ENCODE assay signal across 24 cellular contexts in genomic region chr9:121949364-121949763, GRCh38.
DNase-seq lines count a peak whose midpoint lies in the region; ATAC-seq, FAIRE-seq and TF ChIP-seq lines count a peak whose summit lies in the region.
"Had no signal": no experiment of that assay in that cellular context is flagged by ENCODE, and none has a peak within 500 bp of the region (broad histone marks: within the 10 kb centered on the region; RNA-seq: fewer than 3 reads in every experiment).

No MANE protein-coding gene starts in this region.

- no peak overlapping the region for H3K4me3 Mint-ChIP-seq in activated T-cell treated with anti-CD3 and anti-CD28 coated beads, Interleukin-2, amount 50 U/mL, for 72 hours
- no peak overlapping the region for H3K4me3 Mint-ChIP-seq in activated T-cell treated with anti-CD3 and anti-CD28 coated beads, Interleukin-2, amount 50 U/mL, for 24 hours
- no peak overlapping the region for H3K4me3 Mint-ChIP-seq in activated CD4-positive, alpha-beta memory T cell treated with anti-CD3 and anti-CD28 coated beads for 36 hours
- H3K4me3 Mint-ChIP-seq: H9, HFFc6 had no signal

- H3K36me3 ChIP-seq in bronchial epithelial cell (ENCODE audit: control insufficient read depth, insufficient read depth, low read length) = peaks cover 2% of the 10 kb centered on the region
- H3K36me3 ChIP-seq: Peyer's patch had no signal

- CTCF ChIA-PET in activated CD4-positive, alpha-beta memory T cell treated with anti-CD3 and anti-CD28 coated beads for 36 hours (lab: Charles Lee) = no interaction called here

- TF ChIP-seq CTCF in bronchial epithelial cell (IDR thresholded peaks at IDR 0.05; ENCODE audit: insufficient read depth, low read length, severe bottlenecking) = no peak
- TF ChIP-seq CTCF in GM20000 (IDR thresholded peaks at IDR 0.05; ENCODE audit: extremely low read depth, missing control alignments) = no peak

- ATAC-seq in activated T-cell treated with anti-CD3 and anti-CD28 coated beads, Interleukin-2, amount 50 U/mL, for 72 hours (replicated peaks in 1 of 2) = peak; percentile 39 to 63
- ATAC-seq in HG03520 (IDR thresholded peaks at IDR 0.05; ENCODE audit: unreplicated experiment) = no peak
- ATAC-seq: GM12878 had no signal

- no peaks in the 10 kb centered on the region for H3K27me3 Mint-ChIP-seq in activated T-cell treated with anti-CD3 and anti-CD28 coated beads, Interleukin-2, amount 50 U/mL, for 72 hours (ENCODE audit: low read depth)
- no peaks in the 10 kb centered on the region for H3K27me3 Mint-ChIP-seq in activated T-cell treated with anti-CD3 and anti-CD28 coated beads, Interleukin-2, amount 50 U/mL, for 24 hours
- H3K27me3 Mint-ChIP-seq in activated CD4-positive, alpha-beta memory T cell treated with anti-CD3 and anti-CD28 coated beads for 36 hours = no peaks in the 10 kb centered on the region

- H3K27ac Mint-ChIP-seq in activated T-cell treated with anti-CD3 and anti-CD28 coated beads, Interleukin-2, amount 50 U/mL, for 72 hours = no peak overlapping the region
- no peak overlapping the region for H3K27ac Mint-ChIP-seq in activated T-cell treated with anti-CD3 and anti-CD28 coated beads, Interleukin-2, amount 50 U/mL, for 24 hours
- H3K27ac Mint-ChIP-seq in activated CD4-positive, alpha-beta memory T cell treated with anti-CD3 and anti-CD28 coated beads for 36 hours = no peak overlapping the region
- H3K27ac Mint-ChIP-seq: H9, HFFc6 had no signal

- intact Hi-C loops in activated CD4-positive, alpha-beta memory T cell treated with anti-CD3 and anti-CD28 coated beads for 36 hours (cut with micrococcal nuclease) = no loop called here

- POLR2A ChIA-PET in activated CD4-positive, alpha-beta memory T cell treated with anti-CD3 and anti-CD28 coated beads for 36 hours (lab: Charles Lee) = no interaction called here

- FAIRE-seq in bronchial epithelial cell (lab: Jason Lieb, UNC) = no peak
- FAIRE-seq: A204.1, D721Med, GM12878 had no signal

- no peaks in the 10 kb centered on the region for H3K4me1 Mint-ChIP-seq in activated T-cell treated with anti-CD3 and anti-CD28 coated beads, Interleukin-2, amount 50 U/mL, for 72 hours (ENCODE audit: low read depth)
- H3K4me1 Mint-ChIP-seq in activated T-cell treated with anti-CD3 and anti-CD28 coated beads, Interleukin-2, amount 50 U/mL, for 24 hours (ENCODE audit: low read depth) = no peaks in the 10 kb centered on the region
- H3K4me1 Mint-ChIP-seq in activated CD4-positive, alpha-beta memory T cell treated with anti-CD3 and anti-CD28 coated beads for 36 hours (ENCODE audit: low read depth) = no peaks in the 10 kb centered on the region

- DNase-seq in activated T-cell treated with anti-CD3 and anti-CD28 coated beads, Interleukin-2, amount 50 U/mL, for 72 hours = no peak
- no peak for DNase-seq in activated T-cell treated with anti-CD3 and anti-CD28 coated beads, Interleukin-2, amount 50 U/mL, for 24 hours
- DNase-seq in M059J (ENCODE audit: low read depth) (peak; percentile 93), bronchial epithelial cell (ENCODE audit: low read depth) (peak; percentile 50), renal cortical epithelial cell (ENCODE audit: low read depth) (peak; percentile 21), GM20000 (ENCODE audit: low spot score) (no peak)
- DNase-seq in activated CD4-positive, alpha-beta memory T cell treated with anti-CD3 and anti-CD28 coated beads for 36 hours = no peak
- DNase-seq: DMS53; H9; HFFc6; KBM-7; NCI-H1105; NCI-H146; NCI-H2029; NCI-H2227 treated with DMSO at 0.1 percent for 48 hours; NCI-H510A treated with DMSO at 0.1 percent for 48 hours; NCI-H748 treated with DMSO at 0.1 percent for 48 hours; NK-92 treated with Interleukin-12 subunit alpha and Interleukin-12 subunit beta, amount 100 ng/mL, for 24 hours; Peyer's patch; Right ventricle myocardium superior had no signal

- no peaks in the 10 kb centered on the region for H3K36me3 Mint-ChIP-seq in activated T-cell treated with anti-CD3 and anti-CD28 coated beads, Interleukin-2, amount 50 U/mL, for 72 hours (ENCODE audit: insufficient read depth in 2 of 2)
- no peaks in the 10 kb centered on the region for H3K36me3 Mint-ChIP-seq in activated T-cell treated with anti-CD3 and anti-CD28 coated beads, Interleukin-2, amount 50 U/mL, for 24 hours (ENCODE audit: low read depth)
- no peaks in the 10 kb centered on the region for H3K36me3 Mint-ChIP-seq in activated CD4-positive, alpha-beta memory T cell treated with anti-CD3 and anti-CD28 coated beads for 36 hours

- H3K4me3 ChIP-seq in bronchial epithelial cell (ENCODE audit: low read depth, low read length) = no peak overlapping the region
- H3K4me3 ChIP-seq: GM12878, Peyer's patch had no signal

- H3K27me3 ChIP-seq in bronchial epithelial cell (ENCODE audit: control insufficient read depth, insufficient read depth, low read length) = no peaks in the 10 kb centered on the region
- H3K27me3 ChIP-seq: Peyer's patch had no signal

- H3K9me3 Mint-ChIP-seq in activated T-cell treated with anti-CD3 and anti-CD28 coated beads, Interleukin-2, amount 50 U/mL, for 72 hours = no peaks in the 10 kb centered on the region
- no peaks in the 10 kb centered on the region for H3K9me3 Mint-ChIP-seq in activated T-cell treated with anti-CD3 and anti-CD28 coated beads, Interleukin-2, amount 50 U/mL, for 24 hours
- H3K9me3 Mint-ChIP-seq in activated CD4-positive, alpha-beta memory T cell treated with anti-CD3 and anti-CD28 coated beads for 36 hours = no peaks in the 10 kb centered on the region
- H3K9me3 Mint-ChIP-seq: H9, HFFc6 had no signal

Comparison
In these comparisons a context has a peak if more than half of its experiments do, and no peak if none do; other contexts are left out.
1. DNase-seq: peak in M059J (single experiment), bronchial epithelial cell (single experiment) and renal cortical epithelial cell (single experiment); none in activated T-cell treated with anti-CD3 and anti-CD28 coated beads, Interleukin-2, amount 50 U/mL, for 72 hours (0 of 2), activated T-cell treated with anti-CD3 and anti-CD28 coated beads, Interleukin-2, amount 50 U/mL, for 24 hours (single experiment), GM20000 (single experiment) and activated CD4-positive, alpha-beta memory T cell treated with anti-CD3 and anti-CD28 coated beads for 36 hours (single experiment).